In genomic region chr12:57215668-57216013, GRCh38 we compare ENCODE assay signal across 8 cellular contexts. TPM values are rescaled to one million over a fixed set of nuclear protein-coding genes. Genes with fewer than 3 reads are reported as not detected.
DNase-seq lines count a peak whose midpoint lies in the region; ATAC-seq and TF ChIP-seq lines count a peak whose summit lies in the region.

No MANE protein-coding gene starts in this region.

- DNase-seq in AG09309 (ENCODE audit: low read depth) (no peak), OCI-M1 (lab: John Stamatoyannopoulos, UW) (peak; percentile 19), fibroblast of peridontal ligament (ENCODE audit: extremely low read depth) (peak; percentile 21), NCI-H1694 (lab: John Stamatoyannopoulos, UW) (no peak), aorta (no peak), NOMO-1 (lab: John Stamatoyannopoulos, UW; ENCODE audit: unreplicated experiment in 2 of 2) (no peak)

- no peak overlapping the region for H3K27ac ChIP-seq in aorta (ENCODE audit: low read depth in 1 of 2, low read length in 2 of 2)

- no peaks in the 10 kb centered on the region for H3K36me3 ChIP-seq in aorta (ENCODE audit: control insufficient read depth in 1 of 2, insufficient read depth in 2 of 2, low read length in 1 of 2)

- ATAC-seq in GM18867 (IDR thresholded peaks at IDR 0.05; ENCODE audit: unreplicated experiment) (peak; percentile 48), GM21447 (IDR thresholded peaks at IDR 0.05; ENCODE audit: unreplicated experiment) (no peak), aorta (ENCODE audit: low FRiP score) (no peak)

- H3K9me3 ChIP-seq in aorta (ENCODE audit: control insufficient read depth, low read length): no peaks in the 10 kb centered on the region

- H3K4me1 ChIP-seq in aorta (ENCODE audit: control insufficient read depth in 1 of 2, insufficient read depth in 2 of 2, low read length in 2 of 2): no peaks in the 10 kb centered on the region

- intact Hi-C loops in aorta (cut with DNase I): no loop called here

- H3K4me3 ChIP-seq in AG09309 (ENCODE audit: control insufficient read depth, low read depth, low read length) (peak overlapping the region; percentile 23), aorta (ENCODE audit: low read length in 2 of 2) (no peak overlapping the region)

- TF ChIP-seq CTCF in AG09309 (IDR thresholded peaks at IDR 0.05; ENCODE audit: control insufficient read depth, insufficient read depth, low read depth, low read length, missing control alignments): no peak

- 15 to 16% methylated on average over 7 of the region's 7 CpGs for WGBS in aorta, 2 donors

- H3K27me3 ChIP-seq in aorta (ENCODE audit: control insufficient read depth in 1 of 2, insufficient read depth in 2 of 2, low read length in 1 of 2): no peaks in the 10 kb centered on the region

RNA-seq across cellular contexts. Expression of gene NXPH4, which starts 1.0 kb away (rescaled TPM):
- total RNA-seq in aorta: 1 to 10 TPM in 1 of 2 donors, under 1 TPM in 1; 0.55 to 1.2 TPM
- under 1 TPM; 0.31 to 0.38 TPM for polyA plus RNA-seq in aorta

RNA-seq across cellular contexts. Expression of gene SHMT2, which starts 13.9 kb away (rescaled TPM):
- 10 to 100 TPM; 50.3 to 59.1 TPM for total RNA-seq in aorta
- polyA plus RNA-seq in aorta: 10 to 100 TPM; 34.3 to 53.4 TPM

RNA-seq across cellular contexts. Expression of gene STAC3, which starts 35.3 kb away (rescaled TPM):
- total RNA-seq in aorta: 1 to 10 TPM; 3.2 to 5.8 TPM
- polyA plus RNA-seq in aorta: 1 to 10 TPM in 1 of 2 donors, under 1 TPM in 1; 0.82 to 5.0 TPM

Comparison
In these comparisons a context has a peak if more than half of its experiments do, and no peak if none do; other contexts are left out.
1. DNase-seq: peak in OCI-M1 (single experiment) and fibroblast of peridontal ligament (single experiment); none in AG09309 (single experiment), NCI-H1694 (single experiment), aorta (0 of 2) and NOMO-1 (0 of 2).